ENCODE assay signal across 28 cellular contexts in the genomic region with DNA sequence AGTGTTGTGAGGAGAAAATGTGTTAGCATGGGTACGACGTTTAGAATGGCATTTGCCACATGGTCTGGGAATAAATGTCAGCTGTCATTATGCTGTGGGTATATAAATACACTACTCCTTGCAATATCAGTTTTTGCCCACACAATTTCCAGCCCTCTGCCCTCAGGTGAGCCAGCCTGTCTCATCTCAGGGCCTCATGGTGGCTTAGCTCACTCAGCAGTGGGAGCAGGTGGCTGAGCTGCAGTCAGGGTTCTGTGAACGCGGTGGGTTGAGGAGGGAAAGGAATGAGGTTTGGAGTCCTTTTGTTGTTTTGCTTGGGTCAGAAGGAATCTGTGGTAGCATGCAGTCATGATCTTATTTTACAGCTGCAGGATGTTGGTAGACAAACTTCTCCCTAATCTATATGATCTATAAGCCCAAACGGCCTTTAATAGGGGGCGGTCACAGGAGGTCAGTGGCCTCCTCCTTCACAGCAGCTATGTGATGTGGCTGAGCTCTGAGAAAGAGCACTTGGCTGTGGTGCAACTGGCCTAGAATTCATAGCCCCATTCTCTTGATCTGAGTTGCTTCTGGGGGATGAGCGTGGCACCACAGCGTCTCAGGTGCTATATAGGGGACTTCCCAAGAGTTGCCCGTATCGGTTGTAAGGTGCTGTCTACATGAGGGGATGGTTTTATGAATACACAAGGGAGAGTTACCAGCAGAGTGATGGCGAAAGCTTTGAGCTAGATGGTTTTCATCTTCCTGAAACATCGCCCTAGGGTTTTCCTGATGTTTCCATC. TPM values are rescaled to one million over a fixed set of nuclear protein-coding genes. Genes with fewer than 3 reads are reported as not detected.
DNase-seq lines count a peak whose midpoint lies in the region; ATAC-seq, FAIRE-seq and TF ChIP-seq lines count a peak whose summit lies in the region.
"Had no signal": no experiment of that assay in that cellular context is flagged by ENCODE, and none has a peak within 500 bp of the region (broad histone marks: within the 10 kb centered on the region; RNA-seq: fewer than 3 reads in every experiment).

No MANE protein-coding gene starts in this region.

- H3K9me3 Mint-ChIP-seq in nephron, result no peaks in the 10 kb centered on the region
- no peaks in the 10 kb centered on the region for H3K9me3 Mint-ChIP-seq in activated naive CD8-positive, alpha-beta T cell treated with anti-CD3 and anti-CD28 coated beads for 36 hours
- H3K9me3 Mint-ChIP-seq: IgD-negative memory B cell had no signal

- H3K4me1 Mint-ChIP-seq in nephron, result peaks cover 28% of the 10 kb centered on the region
- H3K4me1 Mint-ChIP-seq in activated naive CD8-positive, alpha-beta T cell treated with anti-CD3 and anti-CD28 coated beads for 36 hours, result no peaks in the 10 kb centered on the region

- no peak overlapping the region for H3K4me3 ChIP-seq in GM12865 (ENCODE audit: low read depth, low read length)
- H3K4me3 ChIP-seq: Peyer's patch, SK-N-MC had no signal

- no peak for TF ChIP-seq POLR2A in GM12891 (IDR thresholded peaks at IDR 0.05; ENCODE audit: low read depth, low read length)

- TF ChIP-seq CTCF in GM12865 (IDR thresholded peaks at IDR 0.05; ENCODE audit: insufficient read depth, low read depth, low read length, missing control alignments) (no peak), nephron (IDR thresholded peaks at IDR 0.05; ENCODE audit: unreplicated experiment in 3 of 3) (no peak)

- H3K4me3 Mint-ChIP-seq in nephron, result no peak overlapping the region
- no peak overlapping the region for H3K4me3 Mint-ChIP-seq in activated naive CD8-positive, alpha-beta T cell treated with anti-CD3 and anti-CD28 coated beads for 36 hours
- H3K4me3 Mint-ChIP-seq: CD14-positive monocyte, IgD-negative memory B cell had no signal

- no peaks in the 10 kb centered on the region for H3K36me3 Mint-ChIP-seq in nephron (ENCODE audit: low read depth)
- H3K36me3 Mint-ChIP-seq in activated naive CD8-positive, alpha-beta T cell treated with anti-CD3 and anti-CD28 coated beads for 36 hours, result no peaks in the 10 kb centered on the region
- H3K36me3 Mint-ChIP-seq: CD14-positive monocyte, IgD-negative memory B cell had no signal

- no peak for ATAC-seq in HG03442 (IDR thresholded peaks at IDR 0.05; ENCODE audit: unreplicated experiment)

- peak overlapping the region in 2 of 3 experiments; percentile 65 to 69 for H3K27ac Mint-ChIP-seq in nephron
- no peak overlapping the region for H3K27ac Mint-ChIP-seq in activated naive CD8-positive, alpha-beta T cell treated with anti-CD3 and anti-CD28 coated beads for 36 hours
- H3K27ac Mint-ChIP-seq: CD14-positive monocyte, IgD-negative memory B cell had no signal

- FAIRE-seq in GM12891 (lab: Jason Lieb, UNC), result peak; percentile 54
- FAIRE-seq: H1 had no signal

- DNase-seq in GM12865 (ENCODE audit: low read depth), result peak; percentile 65
- no peak for DNase-seq in GM12891 (ENCODE audit: insufficient read length, low spot score)
- peak; percentile 3 for DNase-seq in RPMI7951 (ENCODE audit: low read depth)
- no peak for DNase-seq in LoVo (ENCODE audit: low spot score)
- DNase-seq in activated naive CD8-positive, alpha-beta T cell treated with anti-CD3 and anti-CD28 coated beads for 36 hours, result no peak
- DNase-seq in A172 (ENCODE audit: low spot score), result no peak
- DNase-seq: ACHN, BE2C, DMS153, DND-41, HCEC 1CT, NCI-H1092 treated with DMSO at 0.1 percent for 48 hours, NCI-H1436, NCI-H187, NCI-H2081 treated with DMSO at 0.1 percent for 48 hours, NCI-H2171, NCI-H226, NCI-H510A, NCI-H69, Peyer's patch, SIG-M5 had no signal

- H3K27me3 Mint-ChIP-seq in nephron (ENCODE audit: low read depth), result peaks cover 19% of the 10 kb centered on the region
- no peaks in the 10 kb centered on the region for H3K27me3 Mint-ChIP-seq in activated naive CD8-positive, alpha-beta T cell treated with anti-CD3 and anti-CD28 coated beads for 36 hours

TF ChIP-seq in GM12891, 5 proteins besides CTCF, POLR2A, EP300 and RAD21:
- TF ChIP-seq SPI1 (IDR thresholded peaks at IDR 0.05; ENCODE audit: low read depth, low read length), result no peak
- no peak for TF ChIP-seq POU2F2 (IDR thresholded peaks at IDR 0.05; ENCODE audit: low read depth, low read length)
- TF ChIP-seq TAF1 (IDR thresholded peaks at IDR 0.05; ENCODE audit: low read depth, low read length), result no peak
- TF ChIP-seq POLR2AphosphoS5 (IDR thresholded peaks at IDR 0.05; ENCODE audit: low read depth, low read length), result no peak
- TF ChIP-seq PAX5 (IDR thresholded peaks at IDR 0.05; ENCODE audit: insufficient read depth, low read length, severe bottlenecking), result no peak

RNA-seq across cellular contexts. Expression of gene KCNA5, which starts 27.8 kb away (rescaled TPM):
- polyA plus RNA-seq in GM12891 (2012; ENCODE audit: low read depth, missing spikeins), result 0.08 TPM
- total RNA-seq in RPMI7951 (2014; rRNA removed; shearing (Covaris generic)), result not detected in 2 replicates
- total RNA-seq in activated naive CD8-positive, alpha-beta T cell treated with anti-CD3 and anti-CD28 coated beads for 36 hours, result not detected
- not detected in 2 replicates for total RNA-seq in A172 (2014; rRNA removed; shearing (Covaris generic))
- total RNA-seq: OCI-LY7 had no signal
- polyA plus RNA-seq: CD14-positive monocyte, IgD-negative memory B cell had no signal

Comparison
In these comparisons a context has a peak if more than half of its experiments do, and no peak if none do; other contexts are left out.
1. DNase-seq: peak in GM12865 (single experiment) and RPMI7951 (single experiment); none in GM12891 (single experiment), LoVo (single experiment), activated naive CD8-positive, alpha-beta T cell treated with anti-CD3 and anti-CD28 coated beads for 36 hours (single experiment) and A172 (single experiment).